9 cellular contexts compared by ENCODE assay signal in the genomic region with DNA sequence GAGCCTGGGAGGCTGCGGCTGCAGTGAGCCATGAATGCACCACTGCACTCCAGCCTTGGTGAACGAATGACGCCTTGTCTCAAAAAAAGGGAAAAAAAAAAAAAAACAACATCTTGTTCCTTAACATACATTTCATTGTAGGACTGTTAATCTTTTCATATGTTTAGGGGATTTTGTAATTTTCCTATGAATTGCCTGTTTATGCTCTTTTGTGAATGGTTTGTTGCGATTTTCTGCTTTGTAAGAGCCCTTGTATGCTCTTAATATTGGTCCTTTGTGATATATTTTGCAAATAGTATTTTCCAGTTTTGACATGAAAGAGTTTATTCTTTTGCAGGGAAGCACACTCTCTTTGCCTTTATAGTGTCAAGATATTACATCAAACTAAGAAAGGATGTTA.
"Had no signal": no experiment of that assay in that cellular context is flagged by ENCODE, and none has a peak within 500 bp of the region (broad histone marks: within the 10 kb centered on the region; RNA-seq: fewer than 3 reads in every experiment).

No MANE protein-coding gene starts in this region.

- ATAC-seq: HCT116, K562 had no signal

- DNase-seq: GM23248, GOT3, H7, HFFc6, IMR-90, KG1 had no signal

- FAIRE-seq: HTR-8/SVneo, K562 had no signal
